8 cellular contexts compared by ENCODE assay signal in the genomic region with DNA sequence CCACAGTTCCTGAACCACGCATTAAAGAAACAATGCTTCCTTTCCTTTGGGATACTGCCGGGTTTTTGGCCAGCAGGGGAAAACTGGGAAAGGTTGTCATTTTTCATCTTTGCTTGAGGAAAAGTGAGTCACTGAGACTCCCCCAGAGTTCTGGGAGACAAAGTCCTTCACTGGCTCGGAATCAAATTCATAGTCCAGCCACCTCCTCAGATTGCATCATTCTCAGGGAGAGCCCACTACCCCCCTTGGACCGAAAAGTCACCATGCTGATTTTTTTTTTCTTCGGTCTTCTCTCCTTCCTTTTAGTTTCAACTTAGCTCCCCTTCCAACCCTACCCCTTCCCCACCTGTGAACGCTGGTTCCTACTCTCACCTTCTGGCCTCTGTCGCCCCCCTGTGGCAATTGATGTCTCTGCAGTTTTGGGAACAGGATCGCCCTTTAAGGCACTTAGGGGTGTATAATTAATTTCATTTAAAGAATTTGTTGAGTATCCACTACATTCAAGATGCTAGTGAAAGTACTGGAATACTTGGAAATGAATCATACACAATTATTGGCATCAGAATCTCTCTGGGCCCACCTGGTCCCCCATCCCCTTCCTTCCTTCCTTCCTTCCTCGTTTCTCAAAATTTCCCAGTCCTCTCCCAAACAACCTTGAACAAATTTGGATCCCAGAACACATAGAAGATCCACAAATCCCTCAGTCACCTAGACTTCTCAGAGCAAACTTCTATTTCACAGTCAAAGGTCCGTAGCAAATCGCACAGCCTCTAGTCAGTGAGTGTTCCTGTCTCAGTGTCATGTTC. TPM values are rescaled to one million over a fixed set of nuclear protein-coding genes. Genes with fewer than 3 reads are reported as not detected.
DNase-seq lines count a peak whose midpoint lies in the region; TF ChIP-seq lines count a peak whose summit lies in the region.
"Had no signal": no experiment of that assay in that cellular context is flagged by ENCODE, and none has a peak within 500 bp of the region (broad histone marks: within the 10 kb centered on the region; RNA-seq: fewer than 3 reads in every experiment).

No MANE protein-coding gene starts in this region.

- H4K91ac ChIP-seq in mesenchymal stem cell (ENCODE audit: low read length) = no peak overlapping the region

- H2BK5ac ChIP-seq in mesenchymal stem cell (ENCODE audit: low read depth, low read length, poor library complexity, severe bottlenecking) = no peak overlapping the region

- no peak overlapping the region for H4K8ac ChIP-seq in mesenchymal stem cell (ENCODE audit: low read length)

- intact Hi-C loops in testis (cut with DNase I; ENCODE audit: low total_unique reads) = no loop called here

- no peak overlapping the region for H3K4ac ChIP-seq in mesenchymal stem cell (ENCODE audit: low read depth in 1 of 2, low read length in 2 of 2)

- no peak overlapping the region for H2BK12ac ChIP-seq in mesenchymal stem cell (ENCODE audit: low read length in 2 of 2)

- H3K4me3 ChIP-seq in Jurkat, Clone E6-1 (ENCODE audit: low read length) = no peak overlapping the region
- H3K4me3 ChIP-seq in cardiac fibroblast (replicated peaks in 1 of 2; ENCODE audit: low read depth in 2 of 2, low read length in 2 of 2) (no peak overlapping the region), mesenchymal stem cell (ENCODE audit: insufficient read depth in 1 of 2, low read depth in 1 of 2, low read length in 2 of 2) (no peak overlapping the region), testis (no peak overlapping the region)

- 45% methylated on average over 9 of the region's 11 CpGs for WGBS in mesenchymal stem cell
- WGBS in testis, 2 donors = 38 to 39% methylated on average over 11 of the region's 11 CpGs

- H3K4me1 ChIP-seq in mesenchymal stem cell (ENCODE audit: control insufficient read depth, insufficient read depth, low read depth, low read length) (no peaks in the 10 kb centered on the region), testis (no peaks in the 10 kb centered on the region)

- H3K4me2 ChIP-seq in mesenchymal stem cell (ENCODE audit: low read length, poor library complexity, severe bottlenecking) = no peak overlapping the region

- peaks cover 24% of the 10 kb centered on the region for H3K27me3 Mint-ChIP-seq in T-helper 2 cell treated with Interferon-gamma antibody and Interleukin-4, amounts not matched to agents 5 μg/mL and 100 μg/mL, for 36 hours (ENCODE audit: low read depth)

- no peak overlapping the region for H3K4me3 Mint-ChIP-seq in T-helper 2 cell treated with Interferon-gamma antibody and Interleukin-4, amounts not matched to agents 5 μg/mL and 100 μg/mL, for 36 hours
- H3K4me3 Mint-ChIP-seq: activated naive CD8-positive, alpha-beta T cell had no signal

- H3K9me3 Mint-ChIP-seq in T-helper 2 cell treated with Interferon-gamma antibody and Interleukin-4, amounts not matched to agents 5 μg/mL and 100 μg/mL, for 36 hours = no peaks in the 10 kb centered on the region

- H3K27ac ChIP-seq in mesenchymal stem cell (ENCODE audit: low read length, poor library complexity, severe bottlenecking) (no peak overlapping the region), testis (no peak overlapping the region)

- H2BK15ac ChIP-seq in mesenchymal stem cell (ENCODE audit: low read depth, poor library complexity, severe bottlenecking) = no peak overlapping the region

- no peaks in the 10 kb centered on the region for H3K4me1 Mint-ChIP-seq in T-helper 2 cell treated with Interferon-gamma antibody and Interleukin-4, amounts not matched to agents 5 μg/mL and 100 μg/mL, for 36 hours (ENCODE audit: low read depth)

- no peak overlapping the region for H3K14ac ChIP-seq in mesenchymal stem cell (ENCODE audit: low read length in 2 of 2)

- H2AFZ ChIP-seq in mesenchymal stem cell (ENCODE audit: low read depth, low read length) = no peak overlapping the region

- TF ChIP-seq CTCF in cardiac fibroblast (IDR thresholded peaks at IDR 0.05; ENCODE audit: low read depth, low read length) = peak; percentile 92
- TF ChIP-seq CTCF in testis (IDR thresholded peaks at IDR 0.05) = peak; percentile 70 to 84 (median 77)

- DNase-seq in ELF-1 (ENCODE audit: low read depth, low spot score) (peak; percentile 35), cardiac fibroblast (ENCODE audit: low read depth in 2 of 2) (peak; percentile 40 to 80), mesenchymal stem cell (peak; percentile 11), testis (peak; percentile 69), epidermal melanocyte (ENCODE audit: insufficient read length, low spot score) (no peak)
- DNase-seq in Jurkat, Clone E6-1 (ENCODE audit: low read depth, low spot score) = peak; percentile 36
- DNase-seq in T-helper 2 cell treated with Interferon-gamma antibody and Interleukin-4, amounts not matched to agents 5 μg/mL and 100 μg/mL, for 36 hours (ENCODE audit: low spot score) = peak; percentile 13

- no peak overlapping the region for H2AK5ac ChIP-seq in mesenchymal stem cell (ENCODE audit: low read length, severe bottlenecking)

- H3K79me1 ChIP-seq in mesenchymal stem cell (replicated peaks; ENCODE audit: low read length, poor library complexity, severe bottlenecking) = no peaks in the 10 kb centered on the region

- H2BK120ac ChIP-seq in mesenchymal stem cell (ENCODE audit: low read depth, low read length) = no peak overlapping the region

- no peaks in the 10 kb centered on the region for H3K36me3 Mint-ChIP-seq in T-helper 2 cell treated with Interferon-gamma antibody and Interleukin-4, amounts not matched to agents 5 μg/mL and 100 μg/mL, for 36 hours (ENCODE audit: low read depth)
- H3K36me3 Mint-ChIP-seq: activated naive CD8-positive, alpha-beta T cell had no signal

- H3K27ac Mint-ChIP-seq in T-helper 2 cell treated with Interferon-gamma antibody and Interleukin-4, amounts not matched to agents 5 μg/mL and 100 μg/mL, for 36 hours = no peak overlapping the region
- H3K27ac Mint-ChIP-seq: activated naive CD8-positive, alpha-beta T cell had no signal

- no peak overlapping the region for H3K23ac ChIP-seq in mesenchymal stem cell (ENCODE audit: low read length in 2 of 2)

- H3K36me3 ChIP-seq in mesenchymal stem cell (ENCODE audit: control insufficient read depth in 1 of 2, insufficient read depth in 2 of 2, low read depth in 1 of 2, low read length in 2 of 2) (no peaks in the 10 kb centered on the region), testis (ENCODE audit: low read depth, missing control alignments) (no peaks in the 10 kb centered on the region)

- H3K27me3 ChIP-seq in mesenchymal stem cell (ENCODE audit: control insufficient read depth in 1 of 2, insufficient read depth in 1 of 2, low read length in 2 of 2) = peaks cover 24 to 69% of the 10 kb centered on the region in 2 experiments
- H3K27me3 ChIP-seq in testis = no peaks in the 10 kb centered on the region

- TF ChIP-seq POLR2A in testis (IDR thresholded peaks at IDR 0.05) = no peak

- H3K9ac ChIP-seq in mesenchymal stem cell (ENCODE audit: low read length) = no peak overlapping the region

- H3K18ac ChIP-seq in mesenchymal stem cell (ENCODE audit: low read depth in 1 of 2, low read length in 2 of 2) = no peak overlapping the region

- H3K9me3 ChIP-seq in mesenchymal stem cell (ENCODE audit: control insufficient read depth, low read length) = no peaks in the 10 kb centered on the region
- no peaks in the 10 kb centered on the region for H3K9me3 ChIP-seq in testis

RNA-seq across cellular contexts. Expression of a gene that starts 6.9 kb away (rescaled TPM):
- not detected for polyA plus RNA-seq in Jurkat, Clone E6-1 (2012; ENCODE audit: insufficient read depth, insufficient read length)
- not detected for polyA plus RNA-seq in mesenchymal stem cell (2013, experiment 1 of 2)
- not detected for polyA plus RNA-seq in mesenchymal stem cell (2013, experiment 2 of 2)
- total RNA-seq in testis = 10 to 100 TPM; 14.9 to 16.6 TPM
- 26.9 TPM for polyA plus RNA-seq in testis (ENCODE audit: insufficient read depth, low read depth, low replicate concordance)

RNA-seq across cellular contexts. Expression of a gene that starts 40.1 kb away (rescaled TPM):
- not detected for polyA plus RNA-seq in Jurkat, Clone E6-1 (2012; ENCODE audit: insufficient read depth, insufficient read length)
- polyA plus RNA-seq in mesenchymal stem cell (2013, experiment 1 of 2) = not detected
- polyA plus RNA-seq in mesenchymal stem cell (2013, experiment 2 of 2) = not detected
- total RNA-seq in testis = 1 to 10 TPM; 5.7 to 6.4 TPM
- polyA plus RNA-seq in testis (ENCODE audit: insufficient read depth, low read depth, low replicate concordance) = 13.4 TPM
